Comparison of ENCODE assay signal across 26 cellular contexts in genomic region chr2:181426687-181427086, GRCh38. TPM values are rescaled to one million over a fixed set of nuclear protein-coding genes. Genes with fewer than 3 reads are reported as not detected.
DNase-seq lines count a peak whose midpoint lies in the region; ATAC-seq and TF ChIP-seq lines count a peak whose summit lies in the region.
"Had no signal": no experiment of that assay in that cellular context is flagged by ENCODE, and none has a peak within 500 bp of the region (broad histone marks: within the 10 kb centered on the region; RNA-seq: fewer than 3 reads in every experiment).

No MANE protein-coding gene starts in this region.

- POLR2A ChIA-PET in WTC11 (lab: Charles Lee): interaction anchor here (0.6 kb wide), 1 partner anchor 142 kb away, joined by 3 read pairs; no protein-coding TSS in a partner anchor

- no peaks in the 10 kb centered on the region for H3K27me3 ChIP-seq in DND-41 (ENCODE audit: insufficient read depth, low read length, poor library complexity)
- H3K27me3 ChIP-seq: BLaER1 treated with 17β-estradiol and CSF1 and Interleukin-3, amounts not matched to agents 10 nM and 100 nM; MG63; right lobe of liver; vagina had no signal

- H3K36me3 ChIP-seq in DND-41 (ENCODE audit: insufficient read depth, low read length): no peaks in the 10 kb centered on the region
- H3K36me3 ChIP-seq: BLaER1 treated with 17β-estradiol and CSF1 and Interleukin-3, amounts not matched to agents 10 nM and 100 nM; lower lobe of right lung; MG63; right lobe of liver; vagina had no signal

- no peak overlapping the region for H3K27ac Mint-ChIP-seq in WTC11
- no peak overlapping the region for H3K27ac Mint-ChIP-seq in natural killer cell treated with Interleukin-12 subunit alpha and Interleukin-12 subunit beta and Interleukin-15 and Interleukin-18, amount 100 ng/mL, for 72 hours
- H3K27ac Mint-ChIP-seq: brain; stimulated activated naive CD8-positive, alpha-beta T cell treated with anti-CD3 and anti-CD28 coated beads, Interleukin-15, Interleukin-2, amounts not matched to agents 100 ng/mL and 50 ng/mL, for 24 hours; T-cell had no signal

- CTCF ChIA-PET in WTC11 (lab: Charles Lee): no interaction called here

- TF ChIP-seq CTCF in DND-41 (IDR thresholded peaks at IDR 0.05; ENCODE audit: borderline replicate concordance, extremely low read depth, low read length, poor library complexity, severe bottlenecking): no peak
- no peak for TF ChIP-seq CTCF in WTC11 (IDR thresholded peaks at IDR 0.05)

- H4K20me1 ChIP-seq in DND-41 (ENCODE audit: insufficient read depth, low read length): no peaks in the 10 kb centered on the region
- H4K20me1 ChIP-seq: BLaER1 treated with 17β-estradiol and CSF1 and Interleukin-3, amounts not matched to agents 10 nM and 100 nM had no signal

- no peak overlapping the region for H3K4me3 ChIP-seq in DND-41 (ENCODE audit: low read depth in 1 of 2, low read length in 2 of 2)
- H3K4me3 ChIP-seq: BLaER1 treated with 17β-estradiol and CSF1 and Interleukin-3, amounts not matched to agents 10 nM and 100 nM; K562; lower lobe of right lung; MG63; PC-9; right lobe of liver; vagina had no signal

- no peaks in the 10 kb centered on the region for H3K9me3 Mint-ChIP-seq in WTC11
- H3K9me3 Mint-ChIP-seq in activated T-cell treated with anti-CD3 and anti-CD28 coated beads, Interleukin-2, amount 50 U/mL, for 4 hours: no peaks in the 10 kb centered on the region
- H3K9me3 Mint-ChIP-seq in natural killer cell treated with Interleukin-12 subunit alpha and Interleukin-12 subunit beta and Interleukin-15 and Interleukin-18, amount 100 ng/mL, for 72 hours: no peaks in the 10 kb centered on the region
- H3K9me3 Mint-ChIP-seq: stimulated activated naive CD8-positive, alpha-beta T cell treated with anti-CD3 and anti-CD28 coated beads, Interleukin-15, Interleukin-2, amounts not matched to agents 100 ng/mL and 50 ng/mL, for 24 hours; T-cell had no signal

- H3K27me3 Mint-ChIP-seq in WTC11 (ENCODE audit: low read depth): peaks cover 61% of the 10 kb centered on the region
- H3K27me3 Mint-ChIP-seq in activated T-cell treated with anti-CD3 and anti-CD28 coated beads, Interleukin-2, amount 50 U/mL, for 4 hours (ENCODE audit: low read depth): no peaks in the 10 kb centered on the region
- H3K27me3 Mint-ChIP-seq in natural killer cell treated with Interleukin-12 subunit alpha and Interleukin-12 subunit beta and Interleukin-15 and Interleukin-18, amount 100 ng/mL, for 72 hours: no peaks in the 10 kb centered on the region
- H3K27me3 Mint-ChIP-seq: stimulated activated naive CD8-positive, alpha-beta T cell treated with anti-CD3 and anti-CD28 coated beads, Interleukin-15, Interleukin-2, amounts not matched to agents 100 ng/mL and 50 ng/mL, for 24 hours; T-cell had no signal

- H2AFZ ChIP-seq in DND-41 (ENCODE audit: low read depth, low read length): no peak overlapping the region

- H3K4me3 Mint-ChIP-seq in WTC11: no peak overlapping the region
- H3K4me3 Mint-ChIP-seq in activated T-cell treated with anti-CD3 and anti-CD28 coated beads, Interleukin-2, amount 50 U/mL, for 4 hours: no peak overlapping the region
- no peak overlapping the region for H3K4me3 Mint-ChIP-seq in natural killer cell treated with Interleukin-12 subunit alpha and Interleukin-12 subunit beta and Interleukin-15 and Interleukin-18, amount 100 ng/mL, for 72 hours
- H3K4me3 Mint-ChIP-seq: brain; neural crest cell; stimulated activated naive CD8-positive, alpha-beta T cell treated with anti-CD3 and anti-CD28 coated beads, Interleukin-15, Interleukin-2, amounts not matched to agents 100 ng/mL and 50 ng/mL, for 24 hours; T-cell had no signal

- no peak for ATAC-seq in DND-41 (ENCODE audit: insufficient read depth, low read depth)
- ATAC-seq in WTC11: peak; percentile 73; the same call in 1 of the 2 replicates
- no peak for ATAC-seq in HG03439 (IDR thresholded peaks at IDR 0.05; ENCODE audit: unreplicated experiment)
- no peak for ATAC-seq in activated T-cell treated with anti-CD3 and anti-CD28 coated beads, Interleukin-2, amount 50 U/mL, for 4 hours
- ATAC-seq in natural killer cell treated with Interleukin-12 subunit alpha and Interleukin-12 subunit beta and Interleukin-15 and Interleukin-18, amount 100 ng/mL, for 72 hours: no peak
- ATAC-seq: K562, lower lobe of right lung, right lobe of liver, T-cell had no signal

- H3K79me2 ChIP-seq in DND-41 (ENCODE audit: insufficient read depth, low read length): no peaks in the 10 kb centered on the region

- no peak overlapping the region for H3K9ac ChIP-seq in DND-41 (ENCODE audit: low read depth, low read length)
- H3K9ac ChIP-seq: BLaER1 treated with 17β-estradiol and CSF1 and Interleukin-3, amounts not matched to agents 10 nM and 100 nM had no signal

- DNase-seq in DND-41 (no peak), NCI-H1436 treated with DMSO at 0.1 percent for 48 hours (lab: John Stamatoyannopoulos, UW) (peak; percentile 92), NCI-H2227 treated with DMSO at 0.1 percent for 48 hours (lab: John Stamatoyannopoulos, UW) (peak; percentile 58), WTC11 (ENCODE audit: low spot score) (no peak), GM03348 (ENCODE audit: low spot score) (no peak)
- no peak for DNase-seq in activated T-cell treated with anti-CD3 and anti-CD28 coated beads, Interleukin-2, amount 50 U/mL, for 4 hours
- no peak for DNase-seq in natural killer cell treated with Interleukin-12 subunit alpha and Interleukin-12 subunit beta and Interleukin-15 and Interleukin-18, amount 100 ng/mL, for 72 hours (ENCODE audit: low spot score)
- DNase-seq: activated CD4-positive, alpha-beta T cell treated with anti-CD3 and anti-CD28 coated beads for 4 hours; activated CD8-positive, alpha-beta memory T cell treated with anti-CD3 and anti-CD28 coated beads for 24 hours; activated T-cell treated with anti-CD3 and anti-CD28 coated beads, Interleukin-2, amount 50 U/mL, for 1 hour; Calu3; kidney; lower lobe of right lung; MG63; NK-92 treated with Interleukin-12 subunit alpha and Interleukin-12 subunit beta, amount 100 ng/mL, for 24 hours; PC-9; posterior cingulate gyrus; right lobe of liver; T-cell had no signal

- no peaks in the 10 kb centered on the region for H3K36me3 Mint-ChIP-seq in WTC11
- no peaks in the 10 kb centered on the region for H3K36me3 Mint-ChIP-seq in activated T-cell treated with anti-CD3 and anti-CD28 coated beads, Interleukin-2, amount 50 U/mL, for 4 hours (ENCODE audit: insufficient read depth)
- no peaks in the 10 kb centered on the region for H3K36me3 Mint-ChIP-seq in natural killer cell treated with Interleukin-12 subunit alpha and Interleukin-12 subunit beta and Interleukin-15 and Interleukin-18, amount 100 ng/mL, for 72 hours
- H3K36me3 Mint-ChIP-seq: brain, T-cell had no signal

- H3K27ac ChIP-seq in DND-41 (ENCODE audit: low read length): peak overlapping the region; percentile 24
- H3K27ac ChIP-seq: BLaER1 treated with 17β-estradiol and CSF1 and Interleukin-3, amounts not matched to agents 10 nM and 100 nM; lower lobe of right lung; PC-9; right lobe of liver; vagina had no signal

- peaks cover 26% of the 10 kb centered on the region for H3K4me1 Mint-ChIP-seq in WTC11
- peaks cover 17% of the 10 kb centered on the region for H3K4me1 Mint-ChIP-seq in activated T-cell treated with anti-CD3 and anti-CD28 coated beads, Interleukin-2, amount 50 U/mL, for 4 hours (ENCODE audit: low read depth)
- peaks cover 11 to 13% of the 10 kb centered on the region in 2 donors for H3K4me1 Mint-ChIP-seq in natural killer cell treated with Interleukin-12 subunit alpha and Interleukin-12 subunit beta and Interleukin-15 and Interleukin-18, amount 100 ng/mL, for 72 hours (ENCODE audit: low read depth in 2 of 2)

- no peaks in the 10 kb centered on the region for H3K9me3 ChIP-seq in DND-41 (ENCODE audit: insufficient read depth, low read length, severe bottlenecking)
- H3K9me3 ChIP-seq: lower lobe of right lung, MG63, right lobe of liver, vagina had no signal

- peaks cover 63% of the 10 kb centered on the region for H3K4me1 ChIP-seq in DND-41 (ENCODE audit: insufficient read depth, low read length)
- H3K4me1 ChIP-seq: lower lobe of right lung, right lobe of liver, vagina had no signal

- no peak overlapping the region for H3K4me2 ChIP-seq in DND-41 (ENCODE audit: insufficient read depth, low read length)
- H3K4me2 ChIP-seq: BLaER1 treated with 17β-estradiol and CSF1 and Interleukin-3, amounts not matched to agents 10 nM and 100 nM; PC-9 had no signal

TF ChIP-seq in WTC11, 78 proteins besides CTCF, POLR2A, EP300 and RAD21 (continues in another document):
- TF ChIP-seq ATF2 (CRISPR knock-in tag; IDR thresholded peaks at IDR 0.05; ENCODE audit: borderline replicate concordance, low read depth) (no peak), NFE2L1 (CRISPR knock-in tag; IDR thresholded peaks at IDR 0.05) (no peak), FOXP4 (CRISPR knock-in tag; IDR thresholded peaks at IDR 0.05) (no peak), ZNF423 (CRISPR knock-in tag; IDR thresholded peaks at IDR 0.05) (no peak)

RNA-seq across cellular contexts. Expression of gene ITGA4, which starts 30.5 kb away (rescaled TPM):
- total RNA-seq in WTC11 (2021): 2.0 to 3.0 TPM (median 2.7 TPM) in 3 replicates
- total RNA-seq in activated T-cell treated with anti-CD3 and anti-CD28 coated beads, Interleukin-2, amount 50 U/mL, for 4 hours: 10 to 100 TPM; 33.6 to 58.0 (median 45.4) TPM
- total RNA-seq in natural killer cell treated with Interleukin-12 subunit alpha and Interleukin-12 subunit beta and Interleukin-15 and Interleukin-18, amount 100 ng/mL, for 72 hours: 100 to 1,000 TPM in 1 of 2 donors, 10 to 100 TPM in 1; 52.1 to 147 TPM

Comparison
In these comparisons a context has a peak if more than half of its experiments do, and no peak if none do; other contexts are left out.
1. DNase-seq: peak in NCI-H1436 treated with DMSO at 0.1 percent for 48 hours (single experiment) and NCI-H2227 treated with DMSO at 0.1 percent for 48 hours (single experiment); none in DND-41 (single experiment), WTC11 (single experiment), GM03348 (single experiment), activated T-cell treated with anti-CD3 and anti-CD28 coated beads, Interleukin-2, amount 50 U/mL, for 4 hours (single experiment) and natural killer cell treated with Interleukin-12 subunit alpha and Interleukin-12 subunit beta and Interleukin-15 and Interleukin-18, amount 100 ng/mL, for 72 hours (single experiment).